ENCODE assay signal across 1 cellular context in the genomic region with DNA sequence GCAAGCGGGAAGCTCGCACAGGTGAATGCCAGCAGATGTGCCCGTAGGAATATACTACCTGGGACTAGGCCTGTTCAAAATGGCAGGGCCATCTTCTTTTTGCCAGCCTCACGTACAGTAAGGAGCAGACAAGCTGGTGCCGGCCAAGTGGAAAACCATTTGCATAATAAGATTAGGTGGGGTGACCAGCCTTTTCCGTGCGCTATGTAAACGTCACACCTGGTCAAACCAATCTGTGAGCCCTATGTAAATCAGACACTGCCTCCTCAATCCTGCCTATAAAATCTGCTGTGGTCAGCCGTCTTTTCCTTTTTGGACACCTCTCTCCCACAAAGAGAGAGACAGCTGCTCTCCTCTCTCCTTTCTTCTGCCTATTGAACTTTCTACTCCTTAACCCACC.
TF ChIP-seq lines count a peak whose summit lies in the region.

No MANE protein-coding gene starts in this region.

TF ChIP-seq in GM23338, 12 proteins besides CTCF, POLR2A, EP300 and RAD21 (continued from another document):
- TF ChIP-seq, protein P1, sequence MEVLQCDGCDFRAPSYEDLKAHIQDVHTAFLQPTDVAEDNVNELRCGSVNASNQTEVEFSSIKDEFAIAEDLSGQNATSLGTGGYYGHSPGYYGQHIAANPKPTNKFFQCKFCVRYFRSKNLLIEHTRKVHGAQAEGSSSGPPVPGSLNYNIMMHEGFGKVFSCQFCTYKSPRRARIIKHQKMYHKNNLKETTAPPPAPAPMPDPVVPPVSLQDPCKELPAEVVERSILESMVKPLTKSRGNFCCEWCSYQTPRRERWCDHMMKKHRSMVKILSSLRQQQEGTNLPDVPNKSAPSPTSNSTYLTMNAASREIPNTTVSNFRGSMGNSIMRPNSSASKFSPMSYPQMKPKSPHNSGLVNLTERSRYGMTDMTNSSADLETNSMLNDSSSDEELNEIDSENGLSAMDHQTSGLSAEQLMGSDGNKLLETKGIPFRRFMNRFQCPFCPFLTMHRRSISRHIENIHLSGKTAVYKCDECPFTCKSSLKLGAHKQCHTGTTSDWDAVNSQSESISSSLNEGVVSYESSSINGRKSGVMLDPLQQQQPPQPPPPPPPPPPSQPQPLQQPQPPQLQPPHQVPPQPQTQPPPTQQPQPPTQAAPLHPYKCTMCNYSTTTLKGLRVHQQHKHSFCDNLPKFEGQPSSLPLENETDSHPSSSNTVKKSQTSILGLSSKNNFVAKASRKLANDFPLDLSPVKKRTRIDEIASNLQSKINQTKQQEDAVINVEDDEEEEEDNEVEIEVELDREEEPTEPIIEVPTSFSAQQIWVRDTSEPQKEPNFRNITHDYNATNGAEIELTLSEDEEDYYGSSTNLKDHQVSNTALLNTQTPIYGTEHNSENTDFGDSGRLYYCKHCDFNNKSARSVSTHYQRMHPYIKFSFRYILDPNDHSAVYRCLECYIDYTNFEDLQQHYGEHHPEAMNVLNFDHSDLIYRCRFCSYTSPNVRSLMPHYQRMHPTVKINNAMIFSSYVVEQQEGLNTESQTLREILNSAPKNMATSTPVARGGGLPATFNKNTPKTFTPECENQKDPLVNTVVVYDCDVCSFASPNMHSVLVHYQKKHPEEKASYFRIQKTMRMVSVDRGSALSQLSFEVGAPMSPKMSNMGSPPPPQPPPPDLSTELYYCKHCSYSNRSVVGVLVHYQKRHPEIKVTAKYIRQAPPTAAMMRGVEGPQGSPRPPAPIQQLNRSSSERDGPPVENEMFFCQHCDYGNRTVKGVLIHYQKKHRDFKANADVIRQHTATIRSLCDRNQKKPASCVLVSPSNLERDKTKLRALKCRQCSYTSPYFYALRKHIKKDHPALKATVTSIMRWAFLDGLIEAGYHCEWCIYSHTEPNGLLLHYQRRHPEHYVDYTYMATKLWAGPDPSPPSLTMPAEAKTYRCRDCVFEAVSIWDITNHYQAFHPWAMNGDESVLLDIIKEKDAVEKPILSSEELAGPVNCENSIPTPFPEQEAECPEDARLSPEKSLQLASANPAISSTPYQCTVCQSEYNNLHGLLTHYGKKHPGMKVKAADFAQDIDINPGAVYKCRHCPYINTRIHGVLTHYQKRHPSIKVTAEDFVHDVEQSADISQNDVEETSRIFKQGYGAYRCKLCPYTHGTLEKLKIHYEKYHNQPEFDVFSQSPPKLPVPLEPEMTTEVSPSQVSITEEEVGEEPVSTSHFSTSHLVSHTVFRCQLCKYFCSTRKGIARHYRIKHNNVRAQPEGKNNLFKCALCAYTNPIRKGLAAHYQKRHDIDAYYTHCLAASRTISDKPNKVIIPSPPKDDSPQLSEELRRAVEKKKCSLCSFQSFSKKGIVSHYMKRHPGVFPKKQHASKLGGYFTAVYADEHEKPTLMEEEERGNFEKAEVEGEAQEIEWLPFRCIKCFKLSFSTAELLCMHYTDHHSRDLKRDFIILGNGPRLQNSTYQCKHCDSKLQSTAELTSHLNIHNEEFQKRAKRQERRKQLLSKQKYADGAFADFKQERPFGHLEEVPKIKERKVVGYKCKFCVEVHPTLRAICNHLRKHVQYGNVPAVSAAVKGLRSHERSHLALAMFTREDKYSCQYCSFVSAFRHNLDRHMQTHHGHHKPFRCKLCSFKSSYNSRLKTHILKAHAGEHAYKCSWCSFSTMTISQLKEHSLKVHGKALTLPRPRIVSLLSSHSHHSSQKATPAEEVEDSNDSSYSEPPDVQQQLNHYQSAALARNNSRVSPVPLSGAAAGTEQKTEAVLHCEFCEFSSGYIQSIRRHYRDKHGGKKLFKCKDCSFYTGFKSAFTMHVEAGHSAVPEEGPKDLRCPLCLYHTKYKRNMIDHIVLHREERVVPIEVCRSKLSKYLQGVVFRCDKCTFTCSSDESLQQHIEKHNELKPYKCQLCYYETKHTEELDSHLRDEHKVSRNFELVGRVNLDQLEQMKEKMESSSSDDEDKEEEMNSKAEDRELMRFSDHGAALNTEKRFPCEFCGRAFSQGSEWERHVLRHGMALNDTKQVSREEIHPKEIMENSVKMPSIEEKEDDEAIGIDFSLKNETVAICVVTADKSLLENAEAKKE (CRISPR knock-in tag; IDR thresholded peaks at IDR 0.05) = no peak
- no peak for TF ChIP-seq CREB1 (CRISPR knock-in tag; IDR thresholded peaks at IDR 0.05; ENCODE audit: low read depth)
- TF ChIP-seq, protein P2, sequence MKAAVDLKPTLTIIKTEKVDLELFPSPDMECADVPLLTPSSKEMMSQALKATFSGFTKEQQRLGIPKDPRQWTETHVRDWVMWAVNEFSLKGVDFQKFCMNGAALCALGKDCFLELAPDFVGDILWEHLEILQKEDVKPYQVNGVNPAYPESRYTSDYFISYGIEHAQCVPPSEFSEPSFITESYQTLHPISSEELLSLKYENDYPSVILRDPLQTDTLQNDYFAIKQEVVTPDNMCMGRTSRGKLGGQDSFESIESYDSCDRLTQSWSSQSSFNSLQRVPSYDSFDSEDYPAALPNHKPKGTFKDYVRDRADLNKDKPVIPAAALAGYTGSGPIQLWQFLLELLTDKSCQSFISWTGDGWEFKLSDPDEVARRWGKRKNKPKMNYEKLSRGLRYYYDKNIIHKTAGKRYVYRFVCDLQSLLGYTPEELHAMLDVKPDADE (IDR thresholded peaks at IDR 0.05) = no peak
- no peak for TF ChIP-seq NANOG (IDR thresholded peaks at IDR 0.05; ENCODE audit: borderline replicate concordance)
- TF ChIP-seq JUNB (IDR thresholded peaks at IDR 0.05; ENCODE audit: unreplicated experiment) = no peak
